ENCODE assay signal across 8 cellular contexts in the genomic region with DNA sequence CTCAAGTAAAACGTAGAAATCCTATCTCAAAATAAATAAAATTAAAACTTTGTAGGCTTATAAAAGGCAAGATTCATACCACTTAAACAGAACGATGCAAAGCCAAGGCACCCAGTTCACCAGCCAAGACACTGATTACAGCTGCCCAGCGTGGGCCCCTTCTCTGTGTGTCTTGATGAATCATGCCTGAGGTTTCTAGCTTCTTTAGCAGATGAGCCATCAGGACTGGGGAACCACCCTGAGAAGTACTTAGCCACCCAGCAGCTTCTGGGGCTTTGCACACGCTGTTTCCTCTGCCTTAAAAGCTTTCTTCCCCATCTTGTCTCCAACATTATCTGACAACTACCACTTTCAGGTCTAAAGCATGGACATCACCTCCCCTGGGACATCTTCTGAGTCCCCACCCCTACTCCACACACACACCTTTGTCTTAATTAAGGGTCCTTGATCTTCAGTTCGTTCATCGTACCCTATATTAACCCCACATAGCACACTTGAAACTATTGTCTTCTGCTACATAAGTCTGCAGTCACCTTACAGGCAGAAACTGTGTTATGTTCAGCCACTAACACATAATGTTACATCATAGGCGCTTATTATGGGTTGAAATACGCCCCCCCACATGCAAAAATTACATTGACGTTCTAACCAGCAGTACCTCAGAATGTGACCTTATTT. TPM values are rescaled to one million over a fixed set of nuclear protein-coding genes. Genes with fewer than 3 reads are reported as not detected.
DNase-seq lines count a peak whose midpoint lies in the region; ATAC-seq and TF ChIP-seq lines count a peak whose summit lies in the region.

No MANE protein-coding gene starts in this region.

- TF ChIP-seq CTCF in A673 (conservative IDR thresholded peaks at IDR 0.05; ENCODE audit: low read depth, low read length), result no peak
- no peak for TF ChIP-seq CTCF in heart left ventricle (IDR thresholded peaks at IDR 0.05)

- peak; percentile 81 for ATAC-seq in GM19452 (IDR thresholded peaks at IDR 0.05; ENCODE audit: unreplicated experiment)
- ATAC-seq in HG02970 (IDR thresholded peaks at IDR 0.05; ENCODE audit: low FRiP score, unreplicated experiment), result no peak
- ATAC-seq in heart left ventricle, result no peak
- no peak for ATAC-seq in HG03175 (IDR thresholded peaks at IDR 0.05; ENCODE audit: unreplicated experiment)

- H3K27me3 ChIP-seq in A673 (replicated peaks; ENCODE audit: insufficient read depth, low read depth, low read length, poor library complexity) (no peaks in the 10 kb centered on the region), heart left ventricle (peaks cover 0 to 11% (median 2%) of the 10 kb centered on the region in 9 donors)

- 79 to 83% (median 82%) methylated on average over 9 of the region's 9 CpGs for WGBS in heart left ventricle, 4 donors

- intact Hi-C loops in A673 (cut with micrococcal nuclease; ENCODE audit: unreplicated experiment) (no loop called here), heart left ventricle (cut with DNase I) (no loop called here)

- BruUV-seq in A673 (replicated peaks; lab: Mats Ljungman, UMichigan), result no TSS peak

- CTCF ChIA-PET in A673 (lab: Charles Lee), result no interaction called here

- H3K9me3 ChIP-seq in A673 (ENCODE audit: low read depth, low read length, poor library complexity, severe bottlenecking) (no peaks in the 10 kb centered on the region), heart left ventricle (no peaks in the 10 kb centered on the region)

- H3K4me1 ChIP-seq in A673 (ENCODE audit: insufficient read depth, low read length, poor library complexity, severe bottlenecking) (no peaks in the 10 kb centered on the region), heart left ventricle (no peaks in the 10 kb centered on the region)

- TF ChIP-seq POLR2A in heart left ventricle (IDR thresholded peaks at IDR 0.05), result no peak

- DNase-seq in A673 (ENCODE audit: low spot score), result peak; percentile 80
- peak; percentile 50 for DNase-seq in LoVo (ENCODE audit: low spot score)
- DNase-seq in activated CD8-positive, alpha-beta memory T cell treated with anti-CD3 and anti-CD28 coated beads, Interleukin-2, amount 50 U/mL, for 24 hours (ENCODE audit: extremely low read depth), result peak; percentile 40
- DNase-seq in iPS-NIHi7 (ENCODE audit: extremely low spot score), result peak; percentile 41
- DNase-seq in heart left ventricle, result no peak

- no peaks in the 10 kb centered on the region for H3K36me3 ChIP-seq in A673 (ENCODE audit: insufficient read depth, low read length, poor library complexity, severe bottlenecking)
- no peaks in the 10 kb centered on the region for H3K36me3 ChIP-seq in heart left ventricle

- POLR2A ChIA-PET in A673 (lab: Charles Lee; ENCODE audit: low non-redundant PET), result interaction anchor here (0.6 kb wide), 1 partner anchor 21 kb away, joined by 3 read pairs; no protein-coding TSS in a partner anchor

- no peak overlapping the region for H3K27ac ChIP-seq in A673 (ENCODE audit: low read depth, low read length, poor library complexity, severe bottlenecking)
- no peak overlapping the region for H3K27ac ChIP-seq in heart left ventricle

- H3K4me3 ChIP-seq in A673 (ENCODE audit: low read depth, low read length, poor library complexity, severe bottlenecking) (no peak overlapping the region), heart left ventricle (no peak overlapping the region)

RNA-seq across cellular contexts. Expression of gene LAYN, which starts 8.7 kb away (rescaled TPM):
- total RNA-seq in A673 (2021) (9.6 and 10.0 TPM in 2 replicates), heart left ventricle (1 to 10 TPM; 2.1 to 6.9 (median 2.8) TPM)
- polyA plus RNA-seq in heart left ventricle, result 1 to 10 TPM; 1.2 to 4.4 TPM

RNA-seq across cellular contexts. Expression of gene HOATZ, which starts 17.2 kb away (rescaled TPM):
- total RNA-seq in A673 (2021) (0.58 TPM in 1 of 2 replicates, not detected in the other), heart left ventricle (not detected)
- not detected for polyA plus RNA-seq in heart left ventricle

RNA-seq across cellular contexts. Expression of gene BTG4, which starts 19.6 kb away (rescaled TPM):
- total RNA-seq in A673 (2021) (not detected in 2 replicates), heart left ventricle (not detected)
- polyA plus RNA-seq in heart left ventricle, result not detected

Comparison
In these comparisons a context has a peak if more than half of its experiments do, and no peak if none do; other contexts are left out.
1. DNase-seq: peak in A673 (single experiment), LoVo (single experiment), activated CD8-positive, alpha-beta memory T cell treated with anti-CD3 and anti-CD28 coated beads, Interleukin-2, amount 50 U/mL, for 24 hours (single experiment) and iPS-NIHi7 (single experiment); none in heart left ventricle (0 of 5).